In the genomic region with DNA sequence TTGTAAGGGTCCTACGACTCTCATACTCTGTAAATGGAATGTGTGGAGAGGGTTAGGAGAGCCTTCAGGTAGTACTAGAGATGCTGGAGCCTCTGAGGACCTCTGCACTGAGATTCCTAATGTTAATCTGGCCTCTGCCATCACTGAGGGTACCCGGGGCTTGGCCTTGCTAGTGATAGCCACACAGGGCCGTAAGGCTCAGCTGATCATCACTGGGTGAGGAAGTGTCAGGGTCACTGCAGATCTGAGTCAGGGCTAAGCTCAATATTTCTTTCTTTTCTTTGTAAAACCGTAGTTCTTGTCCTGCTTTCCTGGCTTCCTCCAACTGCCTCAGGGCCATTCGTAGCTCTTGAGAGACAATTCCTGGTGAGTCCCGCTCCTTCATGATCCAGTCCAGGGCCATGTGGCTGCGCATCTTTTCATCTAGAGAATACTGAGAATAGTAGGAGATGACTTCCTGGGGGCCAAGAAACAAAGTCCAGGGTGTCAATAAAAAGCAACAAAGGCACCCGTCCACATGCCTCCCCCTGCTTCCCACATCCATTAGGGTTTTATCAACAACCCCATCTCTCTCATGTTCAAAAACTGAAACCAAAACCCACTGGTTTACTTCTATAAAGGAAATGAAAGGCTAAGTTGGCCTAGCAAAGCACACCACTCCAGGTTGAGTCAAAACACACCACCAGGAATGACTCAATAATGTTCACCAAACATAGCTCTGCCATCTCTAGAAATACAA, we compare ENCODE assay signal across 11 cellular contexts. TPM values are rescaled to one million over a fixed set of nuclear protein-coding genes. Genes with fewer than 3 reads are reported as not detected.
DNase-seq lines count a peak whose midpoint lies in the region; ATAC-seq and TF ChIP-seq lines count a peak whose summit lies in the region.
"Had no signal": no experiment of that assay in that cellular context is flagged by ENCODE, and none has a peak within 500 bp of the region (broad histone marks: within the 10 kb centered on the region; RNA-seq: fewer than 3 reads in every experiment).

No MANE protein-coding gene starts in this region.

- no peak overlapping the region for H2AK5ac ChIP-seq in neuronal stem cell (ENCODE audit: low read depth, low read length)

- peak; percentile 65 for DNase-seq in GM12864 (ENCODE audit: low read depth)
- peak; percentile 11 to 22 for DNase-seq in activated CD4-positive, alpha-beta T cell treated with anti-CD3 and anti-CD28 coated beads, Interleukin-2, amount 50 U/mL, for 48 hours
- no peak for DNase-seq in neuronal stem cell (ENCODE audit: low spot score)
- DNase-seq in NCI-H748 treated with DMSO at 0.1 percent for 48 hours (lab: John Stamatoyannopoulos, UW) = no peak
- DNase-seq in SHP77 treated with DMSO at 0.1 percent for 48 hours (lab: John Stamatoyannopoulos, UW) = no peak
- DNase-seq in left ventricle myocardium superior = no peak
- DNase-seq: colonic mucosa, kidney glomerular epithelial cell, spleen had no signal

- H3K23ac ChIP-seq in neuronal stem cell (ENCODE audit: low read depth, low read length, poor library complexity) = no peak overlapping the region

- ATAC-seq in GM19351 (IDR thresholded peaks at IDR 0.05; ENCODE audit: unreplicated experiment) = peak; percentile 98
- ATAC-seq in HG03039 (IDR thresholded peaks at IDR 0.05; ENCODE audit: unreplicated experiment) = peak; percentile 97
- ATAC-seq in left ventricle myocardium superior = no peak

- H4K8ac ChIP-seq in neuronal stem cell (ENCODE audit: low read depth, low read length) = no peak overlapping the region

- no peak overlapping the region for H4K91ac ChIP-seq in neuronal stem cell (ENCODE audit: low read depth, low read length, poor library complexity)

- H2AFZ ChIP-seq in neuronal stem cell (ENCODE audit: low read length) = no peak overlapping the region

- no peaks in the 10 kb centered on the region for H3K27me3 ChIP-seq in neuronal stem cell (ENCODE audit: control insufficient read depth in 3 of 3, insufficient read depth in 3 of 3, low read depth in 1 of 3, low read length in 3 of 3)
- H3K27me3 ChIP-seq: colonic mucosa, spleen had no signal

- H2BK12ac ChIP-seq in neuronal stem cell (ENCODE audit: low read length) = no peak overlapping the region

- intact Hi-C loops in left ventricle myocardium superior (cut with micrococcal nuclease) = no loop called here

- no peak overlapping the region for H3K18ac ChIP-seq in neuronal stem cell (ENCODE audit: low read length)

- peaks cover 20 to 21% of the 10 kb centered on the region in 2 donors for H3K36me3 ChIP-seq in neuronal stem cell (replicated peaks in 1 of 2; ENCODE audit: control insufficient read depth in 2 of 2, insufficient read depth in 2 of 2, low read length in 2 of 2)
- H3K36me3 ChIP-seq: colonic mucosa, spleen had no signal

- no peak overlapping the region for H3K14ac ChIP-seq in neuronal stem cell (ENCODE audit: low read length)

- no peak overlapping the region for H3K9ac ChIP-seq in neuronal stem cell (ENCODE audit: low read depth, low read length, poor library complexity)

- H3K27ac ChIP-seq in neuronal stem cell (replicated peaks; ENCODE audit: low read length) = no peak overlapping the region
- H3K27ac ChIP-seq: colonic mucosa, spleen had no signal

- H3K4me3 ChIP-seq in GM12864 (ENCODE audit: low read depth, low read length) (no peak overlapping the region), neuronal stem cell (ENCODE audit: low read length in 2 of 2) (no peak overlapping the region)
- H3K4me3 ChIP-seq: colonic mucosa, spleen had no signal

- no peak overlapping the region for H3K4me2 ChIP-seq in neuronal stem cell (ENCODE audit: insufficient read depth, low read length, poor library complexity, severe bottlenecking)

- no peak for TF ChIP-seq CTCF in GM12864 (IDR thresholded peaks at IDR 0.05; ENCODE audit: low read depth, low read length, missing control alignments)

- no peak overlapping the region for H3K4ac ChIP-seq in neuronal stem cell (ENCODE audit: low read length)

- H3K79me1 ChIP-seq in neuronal stem cell (ENCODE audit: low read depth, low read length) = no peaks in the 10 kb centered on the region

- no CpG with 5 or more reads among the region's 8 CpGs for WGBS in neuronal stem cell (ENCODE audit: extremely low coverage in 2 of 2, insufficient read length in 2 of 2, insufficient replicate concordance in 1 of 2), 2 donors

- H3K9me3 ChIP-seq in neuronal stem cell (replicated peaks in 1 of 2; ENCODE audit: control insufficient read depth in 2 of 2, insufficient read depth in 1 of 2, low read depth in 1 of 2, low read length in 2 of 2) = no peaks in the 10 kb centered on the region
- H3K9me3 ChIP-seq: colonic mucosa, spleen had no signal

- no peak overlapping the region for H2BK15ac ChIP-seq in neuronal stem cell (ENCODE audit: low read length)

- H2BK5ac ChIP-seq in neuronal stem cell (ENCODE audit: low read length) = no peak overlapping the region

- peaks cover 0 to 3% of the 10 kb centered on the region in 2 donors for H3K4me1 ChIP-seq in neuronal stem cell (ENCODE audit: control insufficient read depth in 2 of 2, insufficient read depth in 1 of 2, low read depth in 1 of 2, low read length in 2 of 2)
- H3K4me1 ChIP-seq: colonic mucosa had no signal

- no peak overlapping the region for H2BK120ac ChIP-seq in neuronal stem cell (ENCODE audit: low read depth, low read length)

RNA-seq across cellular contexts. Expression of a gene that starts 47.7 kb away (rescaled TPM):
- 131 TPM for polyA plus RNA-seq in neuronal stem cell (2013, experiment 1 of 2)
- 135 TPM for polyA plus RNA-seq in neuronal stem cell (2013, experiment 2 of 2)
- total RNA-seq in left ventricle myocardium superior = not detected

Comparison
In these comparisons a context has a peak if more than half of its experiments do, and no peak if none do; other contexts are left out.
1. DNase-seq: peak in GM12864 (single experiment) and activated CD4-positive, alpha-beta T cell treated with anti-CD3 and anti-CD28 coated beads, Interleukin-2, amount 50 U/mL, for 48 hours (2 of 2); none in neuronal stem cell (single experiment), NCI-H748 treated with DMSO at 0.1 percent for 48 hours (single experiment), SHP77 treated with DMSO at 0.1 percent for 48 hours (single experiment) and left ventricle myocardium superior (single experiment).